ENCODE assay signal across 8 cellular contexts in the genomic region with DNA sequence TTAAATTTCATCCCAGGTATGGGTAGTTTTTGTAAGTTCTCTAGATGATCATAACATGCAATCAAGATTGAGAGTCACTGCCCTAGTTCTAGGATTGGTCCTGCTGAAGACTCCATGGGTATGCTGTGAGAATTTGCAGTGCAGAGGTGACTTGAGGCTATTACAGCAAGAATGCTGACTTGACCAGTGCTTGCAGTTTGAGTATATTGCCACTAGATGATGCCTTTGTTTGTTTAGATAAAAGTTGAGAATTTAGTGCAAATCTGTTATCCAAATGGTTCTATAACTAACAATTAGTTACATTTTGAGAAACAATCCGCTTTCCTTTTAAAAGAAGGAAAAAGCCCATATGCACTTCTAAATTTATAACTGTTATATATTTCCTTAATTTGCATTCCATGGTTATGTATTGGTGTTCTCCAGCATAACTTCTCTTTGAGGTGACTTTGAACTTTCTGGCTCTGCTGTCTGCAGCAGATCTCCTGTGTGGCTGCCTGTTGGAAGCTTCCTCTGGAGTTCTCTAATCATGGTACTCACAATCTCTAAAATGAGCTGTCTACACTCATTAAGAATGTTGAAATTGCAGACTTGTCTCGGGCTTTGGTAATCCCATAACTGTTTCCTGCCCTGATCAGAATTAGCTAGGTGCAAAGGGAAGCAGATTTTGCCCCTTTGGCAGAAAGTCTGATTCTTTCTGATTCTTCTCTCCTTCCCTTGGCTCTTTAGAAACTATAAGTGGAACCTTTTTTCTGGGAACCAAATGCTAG. TPM values are rescaled to one million over a fixed set of nuclear protein-coding genes. Genes with fewer than 3 reads are reported as not detected.
DNase-seq lines count a peak whose midpoint lies in the region; ATAC-seq and TF ChIP-seq lines count a peak whose summit lies in the region.

No MANE protein-coding gene starts in this region.

- ATAC-seq in activated CD8-positive, alpha-beta T cell treated with anti-CD3 and anti-CD28 coated beads for 36 hours = peak; percentile 65
- ATAC-seq in activated CD8-positive, alpha-beta T cell treated with anti-CD3 and anti-CD28 coated beads, Interleukin-2, amount 10 ng/mL, durations not matched to agents 7 days and 5 days = no peak
- ATAC-seq in psoas muscle (no peak), GM18909 (IDR thresholded peaks at IDR 0.05; ENCODE audit: poor library complexity, unreplicated experiment) (no peak)

- WGBS in psoas muscle, 3 donors = 89 to 97% (median 89%) methylated on average over 2 of the region's 2 CpGs

- H3K9me3 Mint-ChIP-seq in activated CD8-positive, alpha-beta T cell treated with anti-CD3 and anti-CD28 coated beads for 36 hours = no peaks in the 10 kb centered on the region
- no peaks in the 10 kb centered on the region for H3K9me3 Mint-ChIP-seq in activated CD8-positive, alpha-beta T cell treated with anti-CD3 and anti-CD28 coated beads, Interleukin-2, amount 10 ng/mL, durations not matched to agents 7 days and 5 days (ENCODE audit: insufficient read depth)
- H3K9me3 Mint-ChIP-seq in endothelial cell (ENCODE audit: unreplicated experiment) = no peaks in the 10 kb centered on the region

- H3K4me3 Mint-ChIP-seq in activated CD8-positive, alpha-beta T cell treated with anti-CD3 and anti-CD28 coated beads for 36 hours = no peak overlapping the region
- no peak overlapping the region for H3K4me3 Mint-ChIP-seq in activated CD8-positive, alpha-beta T cell treated with anti-CD3 and anti-CD28 coated beads, Interleukin-2, amount 10 ng/mL, durations not matched to agents 7 days and 5 days
- H3K4me3 Mint-ChIP-seq in endothelial cell (ENCODE audit: unreplicated experiment) = no peak overlapping the region

- TF ChIP-seq CTCF in activated CD8-positive, alpha-beta T cell treated with anti-CD3 and anti-CD28 coated beads for 36 hours (IDR thresholded peaks at IDR 0.05) = no peak
- TF ChIP-seq CTCF in NB4 (IDR thresholded peaks at IDR 0.05; ENCODE audit: low read depth, low read length) (peak; percentile 17), endothelial cell (IDR thresholded peaks at IDR 0.05; ENCODE audit: unreplicated experiment) (peak; percentile 60), psoas muscle (IDR thresholded peaks at IDR 0.05) (peak; percentile 17)

- H3K27ac ChIP-seq in psoas muscle = no peak overlapping the region

- H3K27me3 Mint-ChIP-seq in activated CD8-positive, alpha-beta T cell treated with anti-CD3 and anti-CD28 coated beads for 36 hours = no peaks in the 10 kb centered on the region
- no peaks in the 10 kb centered on the region for H3K27me3 Mint-ChIP-seq in activated CD8-positive, alpha-beta T cell treated with anti-CD3 and anti-CD28 coated beads, Interleukin-2, amount 10 ng/mL, durations not matched to agents 7 days and 5 days (ENCODE audit: low read depth)
- H3K27me3 Mint-ChIP-seq in endothelial cell (ENCODE audit: unreplicated experiment) = no peaks in the 10 kb centered on the region

- intact Hi-C loops in activated CD8-positive, alpha-beta T cell treated with anti-CD3 and anti-CD28 coated beads for 36 hours (cut with micrococcal nuclease) = no loop called here
- intact Hi-C loops in psoas muscle (cut with DNase I) = no loop called here

- H3K4me1 Mint-ChIP-seq in activated CD8-positive, alpha-beta T cell treated with anti-CD3 and anti-CD28 coated beads for 36 hours (ENCODE audit: low read depth) = peaks cover 2% of the 10 kb centered on the region
- H3K4me1 Mint-ChIP-seq in activated CD8-positive, alpha-beta T cell treated with anti-CD3 and anti-CD28 coated beads, Interleukin-2, amount 10 ng/mL, durations not matched to agents 7 days and 5 days (ENCODE audit: low read depth) = peaks cover 4% of the 10 kb centered on the region
- no peaks in the 10 kb centered on the region for H3K4me1 Mint-ChIP-seq in endothelial cell (ENCODE audit: unreplicated experiment)

- H3K4me3 ChIP-seq in NB4 (ENCODE audit: low read depth, low read length) (no peak overlapping the region), psoas muscle (no peak overlapping the region)

- CTCF ChIA-PET in activated CD8-positive, alpha-beta T cell treated with anti-CD3 and anti-CD28 coated beads for 36 hours (lab: Charles Lee) = interaction anchor here (0.7 to 1.7 kb wide), 4 partner anchors 18 to 191 kb away, joined by 3 to 7 read pairs (median 4); no protein-coding TSS in a partner anchor
- CTCF ChIA-PET in activated CD8-positive, alpha-beta T cell treated with anti-CD3 and anti-CD28 coated beads, Interleukin-2, amount 10 ng/mL, durations not matched to agents 7 days and 5 days (lab: Charles Lee) = interaction anchor here (0.7 to 2.1 kb wide), 5 partner anchors 13 to 190 kb away, joined by 3 to 10 read pairs (median 3); no protein-coding TSS in a partner anchor

- no peaks in the 10 kb centered on the region for H3K9me3 ChIP-seq in psoas muscle

- no peak for DNase-seq in activated CD8-positive, alpha-beta T cell treated with anti-CD3 and anti-CD28 coated beads for 36 hours
- DNase-seq in activated CD8-positive, alpha-beta T cell treated with anti-CD3 and anti-CD28 coated beads, Interleukin-2, amount 10 ng/mL, durations not matched to agents 7 days and 5 days = no peak
- DNase-seq in NB4 (ENCODE audit: low read depth) (peak; percentile 29), endothelial cell (ENCODE audit: low spot score) (peak; percentile 9), psoas muscle (no peak), globus pallidus (ENCODE audit: low spot score) (no peak)
- DNase-seq in activated CD4-positive, CD25-positive, alpha-beta regulatory T cell treated with anti-CD3 and anti-CD28 coated beads, Interleukin-2, amount 50 U/mL, for 72 hours = no peak

- no peaks in the 10 kb centered on the region for H3K27me3 ChIP-seq in psoas muscle (ENCODE audit: insufficient read depth in 3 of 3, low read length in 2 of 3)

- POLR2A ChIA-PET in activated CD8-positive, alpha-beta T cell treated with anti-CD3 and anti-CD28 coated beads for 36 hours (lab: Charles Lee) = interaction anchor here (0.7 kb wide), 1 partner anchor 273 kb away, joined by 3 read pairs; no protein-coding TSS in a partner anchor
- POLR2A ChIA-PET in activated CD8-positive, alpha-beta T cell treated with anti-CD3 and anti-CD28 coated beads, Interleukin-2, amount 10 ng/mL, durations not matched to agents 7 days and 5 days (lab: Charles Lee) = interaction anchor here (1.2 kb wide), 1 partner anchor 26 kb away, joined by 3 read pairs; no protein-coding TSS in a partner anchor

- no peak overlapping the region for H3K27ac Mint-ChIP-seq in activated CD8-positive, alpha-beta T cell treated with anti-CD3 and anti-CD28 coated beads for 36 hours
- no peak overlapping the region for H3K27ac Mint-ChIP-seq in activated CD8-positive, alpha-beta T cell treated with anti-CD3 and anti-CD28 coated beads, Interleukin-2, amount 10 ng/mL, durations not matched to agents 7 days and 5 days
- no peak overlapping the region for H3K27ac Mint-ChIP-seq in endothelial cell (ENCODE audit: unreplicated experiment)

- no peaks in the 10 kb centered on the region for H3K36me3 ChIP-seq in psoas muscle (ENCODE audit: insufficient read depth in 1 of 2, low read depth in 1 of 2)

- H3K4me1 ChIP-seq in psoas muscle = no peaks in the 10 kb centered on the region

- TF ChIP-seq POLR2A in NB4 (IDR thresholded peaks at IDR 0.05; ENCODE audit: extremely low read depth, insufficient read length) = no peak

- peaks cover 46% of the 10 kb centered on the region for H3K36me3 Mint-ChIP-seq in activated CD8-positive, alpha-beta T cell treated with anti-CD3 and anti-CD28 coated beads for 36 hours (ENCODE audit: low read depth)
- H3K36me3 Mint-ChIP-seq in activated CD8-positive, alpha-beta T cell treated with anti-CD3 and anti-CD28 coated beads, Interleukin-2, amount 10 ng/mL, durations not matched to agents 7 days and 5 days (ENCODE audit: low read depth) = peaks cover 69% of the 10 kb centered on the region
- peaks cover 5% of the 10 kb centered on the region for H3K36me3 Mint-ChIP-seq in endothelial cell (ENCODE audit: low read depth, unreplicated experiment)

RNA-seq across cellular contexts. Expression of gene MELK, which starts 24.9 kb away (rescaled TPM):
- total RNA-seq in activated CD8-positive, alpha-beta T cell treated with anti-CD3 and anti-CD28 coated beads for 36 hours = 10 to 100 TPM; 44.3 to 49.5 TPM
- 10 to 100 TPM; 73.4 to 74.9 TPM for total RNA-seq in activated CD8-positive, alpha-beta T cell treated with anti-CD3 and anti-CD28 coated beads, Interleukin-2, amount 10 ng/mL, durations not matched to agents 7 days and 5 days
- total RNA-seq in endothelial cell (ENCODE audit: unreplicated experiment) (10.6 TPM), psoas muscle (under 1 TPM in 3 of 4 donors, not detected in 1; 0.15 to 0.42 (median 0.17) TPM)
- polyA plus RNA-seq in psoas muscle = under 1 TPM in 2 of 3 donors, not detected in 1; 0.18 to 0.21 TPM

Comparison
In these comparisons a context has a peak if more than half of its experiments do, and no peak if none do; other contexts are left out.
1. DNase-seq: peak in NB4 (single experiment) and endothelial cell (single experiment); none in activated CD8-positive, alpha-beta T cell treated with anti-CD3 and anti-CD28 coated beads for 36 hours (single experiment), activated CD8-positive, alpha-beta T cell treated with anti-CD3 and anti-CD28 coated beads, Interleukin-2, amount 10 ng/mL, durations not matched to agents 7 days and 5 days (single experiment), psoas muscle (0 of 2), activated CD4-positive, CD25-positive, alpha-beta regulatory T cell treated with anti-CD3 and anti-CD28 coated beads, Interleukin-2, amount 50 U/mL, for 72 hours (single experiment) and globus pallidus (single experiment).